1 cellular context compared by ENCODE assay signal in the genomic region with DNA sequence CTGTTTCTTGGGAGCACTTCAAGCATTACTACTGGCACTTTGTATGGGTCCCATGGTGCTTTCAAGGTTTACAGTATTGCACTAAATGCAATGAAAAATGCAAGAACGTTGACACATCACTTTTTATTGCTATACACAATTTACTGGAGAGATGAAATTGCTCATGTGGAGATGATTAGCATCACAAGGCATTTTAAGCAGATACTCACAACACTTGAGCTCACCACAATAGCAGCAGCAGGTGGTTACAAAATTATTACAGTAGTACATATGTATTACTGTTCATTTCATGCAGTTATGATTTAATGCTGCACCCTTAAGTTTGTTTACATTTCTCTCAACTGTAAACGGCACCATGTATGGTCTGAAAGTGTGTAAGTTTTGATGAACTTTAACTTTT.
TF ChIP-seq lines count a peak whose summit lies in the region.

No MANE protein-coding gene starts in this region.

TF ChIP-seq in H1, 55 proteins besides CTCF, POLR2A, EP300 and RAD21 (continued from another document):
- TF ChIP-seq TEAD4 (IDR thresholded peaks at IDR 0.05; ENCODE audit: low read depth, low read length) = no peak
- no peak for TF ChIP-seq POLR2AphosphoS5 (IDR thresholded peaks at IDR 0.05; ENCODE audit: low read depth, low read length)
- no peak for TF ChIP-seq HDAC2 (IDR thresholded peaks at IDR 0.05; ENCODE audit: borderline replicate concordance in 1 of 2, low read depth in 2 of 2, low read length in 2 of 2)
- no peak for TF ChIP-seq CTBP2 (IDR thresholded peaks at IDR 0.05; ENCODE audit: borderline replicate concordance, insufficient read depth, insufficient read length, low read length)
- no peak for TF ChIP-seq KDM4A (IDR thresholded peaks at IDR 0.05; ENCODE audit: low read depth, low read length, severe bottlenecking)
- no peak for TF ChIP-seq SIX5 (IDR thresholded peaks at IDR 0.05; ENCODE audit: low read depth, low read length)
- no peak for TF ChIP-seq YY1 (IDR thresholded peaks at IDR 0.05; ENCODE audit: low read depth, low read length)
TF ChIP-seq in H1: peak in this region for 0.
